ENCODE assay signal across 5 cellular contexts in the genomic region with DNA sequence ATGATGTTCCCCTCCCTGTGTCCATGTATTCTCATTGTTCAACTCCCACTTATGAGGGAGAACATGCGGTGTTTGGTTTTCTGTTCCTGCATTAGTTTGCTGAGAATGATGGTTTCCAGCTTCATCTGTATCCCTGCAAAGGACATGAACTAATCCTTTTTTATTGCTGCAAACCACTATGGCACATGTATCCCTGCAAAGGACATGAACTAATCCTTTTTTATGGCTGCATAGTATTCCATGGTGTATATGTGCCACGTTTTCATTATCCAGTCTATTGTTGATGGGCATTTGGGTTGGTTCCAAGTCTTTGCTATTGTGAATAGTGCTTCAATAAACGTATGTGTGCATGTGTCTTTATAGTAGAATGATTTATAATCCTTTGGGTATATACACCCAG. TPM values are rescaled to one million over a fixed set of nuclear protein-coding genes. Genes with fewer than 3 reads are reported as not detected.
DNase-seq lines count a peak whose midpoint lies in the region; ATAC-seq, FAIRE-seq and TF ChIP-seq lines count a peak whose summit lies in the region.
"Not testable (repeated sequence)": the region's sequence is repeated elsewhere in the genome, so short reads cannot be mapped to it uniquely, and the experiment has no call there.

No MANE protein-coding gene starts in this region.

- not testable (repeated sequence) for H3K9ac ChIP-seq in K562 (ENCODE audit: insufficient read depth in 1 of 2, low read depth in 2 of 2, low read length in 2 of 2)

- POLR2A ChIA-PET in HEK293 (lab: Yijun Ruan, JAX) = interaction anchor here (1.3 kb wide), 1 partner anchor 75 kb away, joined by 4 read pairs; the partner anchor contains the start of gene HSPA5
- POLR2A ChIA-PET in K562 (lab: Yijun Ruan, JAX) = interaction anchor here (1.5 kb wide), 1 partner anchor 10 kb away, joined by 13 read pairs; no protein-coding TSS in a partner anchor

- FAIRE-seq in K562 (lab: Jason Lieb, UNC) = not testable (repeated sequence)

- not testable (repeated sequence) for TF ChIP-seq POLR2A in K562 (conservative IDR thresholded peaks at IDR 0.05)

- not testable (repeated sequence) for ATAC-seq in T-helper 17 cell, K562

- DNase-seq in T-helper 17 cell; K562 (ENCODE audit: extremely low read depth in 1 of 4, low spot score in 3 of 4); endothelial cell (ENCODE audit: low spot score); glutamatergic neuron: not testable (repeated sequence)

- TF ChIP-seq CTCF in HEK293 (tag by site-specific recombination; IDR thresholded peaks at IDR 0.05); K562 (IDR thresholded peaks at IDR 0.05 in 2 of 3, conservative IDR thresholded peaks at IDR 0.05 in 1 of 3; ENCODE audit: insufficient read depth in 2 of 3, low read depth in 1 of 3, low read length in 3 of 3); endothelial cell (IDR thresholded peaks at IDR 0.05; ENCODE audit: unreplicated experiment); glutamatergic neuron (IDR thresholded peaks at IDR 0.05; ENCODE audit: partially characterized antibody, unreplicated experiment): not testable (repeated sequence)

- H4K20me1 ChIP-seq in K562 (replicated peaks; ENCODE audit: control insufficient read depth, insufficient read depth, low read length) = not testable (repeated sequence)

- WGBS in K562 (ENCODE audit: insufficient coverage, low coverage, missing lambda C conversion rate) = 61% methylated on average over 3 of the region's 3 CpGs

- intact Hi-C loops in K562 (cut with micrococcal nuclease) = not testable (repeated sequence)

- H3K27me3 ChIP-seq in K562 (ENCODE audit: control insufficient read depth in 2 of 2, insufficient read depth in 2 of 2, low read length in 2 of 2) = not testable (repeated sequence)

- TF ChIP-seq RAD21 in K562 (CRISPR knock-in tag; conservative IDR thresholded peaks at IDR 0.05 in 1 of 2, IDR thresholded peaks at IDR 0.05 in 1 of 2) = not testable (repeated sequence)

- H3K4me2 ChIP-seq in K562 (ENCODE audit: insufficient read depth, low read length) = not testable (repeated sequence)

- H3K4me3 ChIP-seq in HEK293 (ENCODE audit: low read depth, low read length); K562: not testable (repeated sequence)

- not testable (repeated sequence) for H3K79me2 ChIP-seq in K562 (ENCODE audit: control insufficient read depth, insufficient read depth, low read length)

- not testable (repeated sequence) for H3K4me3 Mint-ChIP-seq in T-helper 17 cell; glutamatergic neuron (ENCODE audit: unreplicated experiment)
- peak overlapping the region; percentile 25 for H3K4me3 Mint-ChIP-seq in endothelial cell (ENCODE audit: unreplicated experiment)

- not testable (repeated sequence) for H3K4me1 ChIP-seq in HEK293 (ENCODE audit: control insufficient read depth, insufficient read depth, low read length); K562 (replicated peaks in 1 of 2; ENCODE audit: control insufficient read depth in 2 of 2, insufficient read depth in 2 of 2, low read length in 2 of 2)

- in situ Hi-C loops in K562 (cut with MboI) = not testable (repeated sequence)

- H3K27ac Mint-ChIP-seq in T-helper 17 cell (peak overlapping the region; percentile 21), glutamatergic neuron (ENCODE audit: unreplicated experiment) (peak overlapping the region; percentile 43)
- H3K27ac Mint-ChIP-seq in endothelial cell (ENCODE audit: unreplicated experiment) = not testable (repeated sequence)

- H2AFZ ChIP-seq in K562 (ENCODE audit: low read depth, low read length) = not testable (repeated sequence)

- not testable (repeated sequence) for H3K9me1 ChIP-seq in K562 (ENCODE audit: control insufficient read depth, insufficient read depth, low read length)

- H3K27me3 Mint-ChIP-seq in T-helper 17 cell; endothelial cell (ENCODE audit: unreplicated experiment); glutamatergic neuron (ENCODE audit: unreplicated experiment): not testable (repeated sequence)

- H3K36me3 Mint-ChIP-seq in T-helper 17 cell (ENCODE audit: low read depth) = not testable (repeated sequence)
- H3K36me3 Mint-ChIP-seq in endothelial cell (ENCODE audit: low read depth, unreplicated experiment) = peaks cover 33% of the 10 kb centered on the region
- peaks cover 29% of the 10 kb centered on the region for H3K36me3 Mint-ChIP-seq in glutamatergic neuron (ENCODE audit: unreplicated experiment)

- CTCF ChIA-PET in HEK293 (lab: Yijun Ruan, JAX); K562 (lab: Yijun Ruan, JAX; ENCODE audit: low intra/inter-chr PET ratio): not testable (repeated sequence)

- H3K36me3 ChIP-seq in HEK293 (ENCODE audit: control insufficient read depth in 2 of 2, insufficient read depth in 1 of 2, low read length in 2 of 2) = peaks cover 23 to 69% of the 10 kb centered on the region in 2 experiments
- H3K36me3 ChIP-seq in K562 (ENCODE audit: control insufficient read depth, insufficient read depth, low read length) = peaks cover 70% of the 10 kb centered on the region; the same call in 2 of the 3 replicates

- not testable (repeated sequence) for H3K9me3 Mint-ChIP-seq in endothelial cell (ENCODE audit: unreplicated experiment); glutamatergic neuron (ENCODE audit: unreplicated experiment)

- not testable (repeated sequence) for H3K4me1 Mint-ChIP-seq in T-helper 17 cell; endothelial cell (ENCODE audit: unreplicated experiment); glutamatergic neuron (ENCODE audit: low read depth, unreplicated experiment)

- not testable (repeated sequence) for H3K27ac ChIP-seq in HEK293 (ENCODE audit: extremely low read depth, low read depth, low read length); K562 (ENCODE audit: extremely low read depth, low read depth, low read length)

- not testable (repeated sequence) for TF ChIP-seq EP300 in K562 (IDR thresholded peaks at IDR 0.05; ENCODE audit: low read length)

- not testable (repeated sequence) for H3K9me3 ChIP-seq in HEK293 (ENCODE audit: control insufficient read depth, insufficient read depth, low read depth, low read length); T-helper 17 cell (ENCODE audit: control insufficient read depth, low read length, poor library complexity, severe bottlenecking); K562 (replicated peaks; ENCODE audit: control insufficient read depth, insufficient read depth, low read depth, low read length)

- not testable (repeated sequence) for BruUV-seq in K562 (replicated peaks; lab: Mats Ljungman, UMichigan)

TF ChIP-seq in HEK293, 187 proteins besides CTCF, POLR2A, EP300 and RAD21:
- peak; percentile 93 for TF ChIP-seq ZNF146 (tag by site-specific recombination; IDR thresholded peaks at IDR 0.05)
- TF ChIP-seq, protein P1, sequence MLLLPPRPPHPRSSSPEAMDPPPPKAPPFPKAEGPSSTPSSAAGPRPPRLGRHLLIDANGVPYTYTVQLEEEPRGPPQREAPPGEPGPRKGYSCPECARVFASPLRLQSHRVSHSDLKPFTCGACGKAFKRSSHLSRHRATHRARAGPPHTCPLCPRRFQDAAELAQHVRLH (tag by site-specific recombination; IDR thresholded peaks at IDR 0.05) = 0 out of 2 replicates have a peak, but pooled peaks have one; percentile 46

TF ChIP-seq in K562, 482 proteins besides CTCF, POLR2A, EP300 and RAD21:
- TF ChIP-seq BCOR (IDR thresholded peaks at IDR 0.05) (peak; percentile 52; the same call in 1 of the 2 replicates), ZNF146 (CRISPR knock-in tag; IDR thresholded peaks at IDR 0.05; ENCODE audit: unreplicated experiment) (peak; percentile 88), RBM25 (IDR thresholded peaks at IDR 0.05; ENCODE audit: low read depth, low read length, severe bottlenecking) (peak; percentile 62)
TF ChIP-seq in K562: peak in this region for 3; not testable (repeated sequence) for 479.

RNA-seq across cellular contexts. Expression of gene GAPVD1, which starts 54.7 kb away (rescaled TPM):
- total RNA-seq in T-helper 17 cell (10 to 100 TPM; 67.1 to 76.4 TPM), K562 (2014; rRNA removed) (45.3 and 46.0 TPM in 2 replicates), K562 (2014; rRNA removed; fragmentation: Illumina TruSeq; extraction: Trizol) (66.1 and 71.7 TPM in 2 replicates), K562 (2015; rRNA removed; fragmentation: Illumina TruSeq; extraction: Trizol) (52.8 and 56.8 TPM in 2 replicates), K562 (2021) (62.1 and 65.6 TPM in 2 replicates), endothelial cell (ENCODE audit: unreplicated experiment) (37.9 TPM), glutamatergic neuron (ENCODE audit: unreplicated experiment) (59.2 TPM)
- 147 and 326 TPM in 2 replicates for total RNA-seq in K562 (2011; cell fraction: chromatin; rRNA removed; ENCODE audit: low replicate concordance)
- total RNA-seq in K562 (2011; cell fraction: nucleolus; rRNA removed) = 62.2 and 74.2 TPM in 2 replicates
- total RNA-seq in K562 (2011; cell fraction: nucleoplasm; rRNA removed) = 130 and 154 TPM in 2 replicates
- polyA plus RNA-seq in K562 (2011; rRNA removed) (36.3 TPM in 2 replicates), K562 (2014; fragmentation: Illumina TruSeq; extraction: Trizol) (40.7 and 45.5 TPM in 2 replicates), K562 (2014; fragmentation: Nextera tagmentation; extraction: Ambion mirVana) (10 to 100 TPM in 1 of 2 experiments, 1 to 10 TPM in 1; 9.5 to 12.0 TPM), K562 (2014; rRNA removed) (25.7 and 28.6 TPM in 2 replicates)
- polyA plus RNA-seq in K562 (2011; cell fraction: cytosol; rRNA removed) = 12.1 and 18.4 TPM in 2 replicates
- polyA plus RNA-seq in K562 (2011; cell fraction: nucleus; rRNA removed) = 43.5 and 52.1 TPM in 2 replicates
- 24.5 and 24.6 TPM in 2 replicates for polyA plus RNA-seq in K562 (2012)
- polyA minus RNA-seq in K562 (2011; rRNA and poly(A)+ RNA removed) = 96.0 and 122 TPM in 2 replicates
- polyA minus RNA-seq in K562 (2011; cell fraction: cytosol; rRNA and poly(A)+ RNA removed) = 42.0 and 47.0 TPM in 2 replicates
- 42.1 and 80.3 TPM in 2 replicates for polyA minus RNA-seq in K562 (2011; cell fraction: nucleus; rRNA and poly(A)+ RNA removed)
